ENCODE assay signal across 9 cellular contexts in genomic region chr20:41171736-41172295, GRCh38. TPM values are rescaled to one million over a fixed set of nuclear protein-coding genes. Genes with fewer than 3 reads are reported as not detected.
A peak's percentile ranks its signal among the peaks of the same experiment; 100 is the strongest.
DNase-seq lines count a peak whose midpoint lies in the region; ATAC-seq and TF ChIP-seq lines count a peak whose summit lies in the region.
"Had no signal": no experiment of that assay in that cellular context is flagged by ENCODE, and none has a peak within 500 bp of the region (broad histone marks: within the 10 kb centered on the region; RNA-seq: fewer than 3 reads in every experiment).

No MANE protein-coding gene starts in this region.

- no peak overlapping the region for H3K4me3 Mint-ChIP-seq in MCF 10A (ENCODE audit: unreplicated experiment)
- no peak overlapping the region for H3K4me3 Mint-ChIP-seq in central memory CD8-positive, alpha-beta T cell
- H3K4me3 Mint-ChIP-seq in naive thymus-derived CD8-positive, alpha-beta T cell, result peak overlapping the region in 3 of 10 donors; percentile 18 to 22 (median 19)
- H3K4me3 Mint-ChIP-seq: immature natural killer cell had no signal

- no peak for ATAC-seq in central memory CD8-positive, alpha-beta T cell (replicated peaks; ENCODE audit: extremely low read depth, poor library complexity, severe bottlenecking)
- ATAC-seq in naive thymus-derived CD8-positive, alpha-beta T cell, result no peak
- ATAC-seq in upper lobe of left lung (ENCODE audit: low FRiP score in 2 of 2), result no peak
- ATAC-seq in HG03521 (IDR thresholded peaks at IDR 0.05; ENCODE audit: unreplicated experiment), result no peak

- BruUV-seq in MCF 10A (replicated peaks; lab: Mats Ljungman, UMichigan) (no TSS peak), mammary epithelial cell (replicated peaks; lab: Mats Ljungman, UMichigan) (no TSS peak)

- dilution Hi-C loops in mammary epithelial cell (cut with HindIII; ENCODE audit: low sequenced_read_pairs), result no loop called here

- H3K9ac ChIP-seq in mammary epithelial cell (ENCODE audit: insufficient read depth, low read length), result no peak overlapping the region

- no peak for TF ChIP-seq POLR2A in upper lobe of left lung (IDR thresholded peaks at IDR 0.05)

- H3K79me2 ChIP-seq in mammary epithelial cell (ENCODE audit: insufficient read depth, low read length), result peaks cover 6% of the 10 kb centered on the region

- H3K9me3 ChIP-seq in mammary epithelial cell (replicated peaks; ENCODE audit: insufficient read depth, low read length) (no peaks in the 10 kb centered on the region), upper lobe of left lung (no peaks in the 10 kb centered on the region)

- no peak for TF ChIP-seq CTCF in MCF 10A (IDR thresholded peaks at IDR 0.05; ENCODE audit: unreplicated experiment)
- TF ChIP-seq CTCF in mammary epithelial cell (conservative IDR thresholded peaks at IDR 0.05 in 1 of 2, IDR thresholded peaks at IDR 0.05 in 1 of 2; ENCODE audit: extremely low read depth in 1 of 2, insufficient read depth in 1 of 2, low read depth in 1 of 2, low read length in 2 of 2), result no peak
- TF ChIP-seq CTCF in upper lobe of left lung (IDR thresholded peaks at IDR 0.05), result no peak

- in situ Hi-C loops in mammary epithelial cell (cut with MboI; ENCODE audit: low sequenced_read_pairs in 2 of 2), result loop anchor here (5.0 to 10.0 kb wide), 2 partner anchors 53 to 160 kb away; no protein-coding TSS in a partner anchor

- WGBS in mammary epithelial cell (ENCODE audit: low coverage, missing lambda C conversion rate), result 9% methylated on average over 3 of the region's 3 CpGs
- WGBS in upper lobe of left lung, 2 donors, result 40 to 83% methylated on average over 1 to 3 of the region's 3 CpGs

- H3K36me3 ChIP-seq in mammary epithelial cell (ENCODE audit: insufficient read depth, low read length) (peaks cover 20% of the 10 kb centered on the region), upper lobe of left lung (peaks cover 19 to 96% (median 75%) of the 10 kb centered on the region in 4 donors)

- intact Hi-C loops in MCF 10A (cut with micrococcal nuclease), result loop anchor here (5.0 kb wide), 1 partner anchor 240 kb away; no protein-coding TSS in a partner anchor
- intact Hi-C loops in mammary epithelial cell (cut with micrococcal nuclease), result loop anchor here (2.0 to 10.0 kb wide), 3 partner anchors 37 to 563 kb away; no protein-coding TSS in a partner anchor

- H3K4me1 Mint-ChIP-seq in MCF 10A (ENCODE audit: insufficient read depth, unreplicated experiment), result peaks cover 15% of the 10 kb centered on the region
- H3K4me1 Mint-ChIP-seq in central memory CD8-positive, alpha-beta T cell, result peaks cover 26% of the 10 kb centered on the region
- peaks cover 38 to 65% (median 51%) of the 10 kb centered on the region in 4 donors for H3K4me1 Mint-ChIP-seq in naive thymus-derived CD8-positive, alpha-beta T cell

- no peaks in the 10 kb centered on the region for H3K27me3 ChIP-seq in mammary epithelial cell (ENCODE audit: insufficient read depth, low read length)
- no peaks in the 10 kb centered on the region for H3K27me3 ChIP-seq in upper lobe of left lung

- CTCF ChIA-PET in MCF 10A (lab: Yijun Ruan, JAX), result interaction anchor here (0.6 to 16.9 kb wide), 39 partner anchors 7 to 531 kb away, joined by 3 to 314 read pairs (median 10); partner anchors contain the start of gene LPIN3
- CTCF ChIA-PET in mammary epithelial cell (lab: Charles Lee; ENCODE audit: low non-redundant PET), result no interaction called here

- H3K4me3 ChIP-seq in mammary epithelial cell (replicated peaks in 1 of 3; ENCODE audit: insufficient read depth in 1 of 3, low read depth in 2 of 3, low read length in 3 of 3), result no peak overlapping the region
- no peak overlapping the region for H3K4me3 ChIP-seq in upper lobe of left lung

- TF ChIP-seq EP300 in upper lobe of left lung (IDR thresholded peaks at IDR 0.05), result no peak

- H4K20me1 ChIP-seq in mammary epithelial cell (ENCODE audit: insufficient read depth, low read length), result no peaks in the 10 kb centered on the region

- H3K27ac ChIP-seq in mammary epithelial cell (ENCODE audit: insufficient read depth, low read depth, low read length) (no peak overlapping the region), upper lobe of left lung (peak overlapping the region; percentile 57 to 83 (median 60))

- H3K36me3 Mint-ChIP-seq in MCF 10A (ENCODE audit: insufficient read depth, unreplicated experiment), result peaks cover 55% of the 10 kb centered on the region
- H3K36me3 Mint-ChIP-seq in central memory CD8-positive, alpha-beta T cell (ENCODE audit: insufficient read depth), result peaks cover 54% of the 10 kb centered on the region
- peaks cover 0 to 96% (median 12%) of the 10 kb centered on the region in 3 donors for H3K36me3 Mint-ChIP-seq in naive thymus-derived CD8-positive, alpha-beta T cell

- peaks cover 60% of the 10 kb centered on the region for H3K4me1 ChIP-seq in mammary epithelial cell (ENCODE audit: insufficient read depth, low read length)
- H3K4me1 ChIP-seq in upper lobe of left lung, result peaks cover 14 to 23% (median 18%) of the 10 kb centered on the region in 4 donors

- no peak overlapping the region for H2AFZ ChIP-seq in mammary epithelial cell (ENCODE audit: low read depth, low read length)

- DNase-seq in MCF 10A (ENCODE audit: unreplicated experiment) (no peak), mammary epithelial cell (no peak), upper lobe of left lung (peak in 1 of 2 donors; percentile 3), hippocampal formation (lab: John Stamatoyannopoulos, UW) (no peak), T1000 (lab: John Stamatoyannopoulos, UW) (no peak)
- no peak for DNase-seq in central memory CD8-positive, alpha-beta T cell (ENCODE audit: low spot score in 2 of 2)
- DNase-seq in naive thymus-derived CD8-positive, alpha-beta T cell, result peak in 1 of 10 donors; percentile 13
- DNase-seq: immature natural killer cell had no signal

- no peak overlapping the region for H3K4me2 ChIP-seq in mammary epithelial cell (ENCODE audit: insufficient read depth, low read depth, low read length)

- no peaks in the 10 kb centered on the region for H3K27me3 Mint-ChIP-seq in MCF 10A (ENCODE audit: insufficient read depth, unreplicated experiment)
- no peaks in the 10 kb centered on the region for H3K27me3 Mint-ChIP-seq in central memory CD8-positive, alpha-beta T cell
- peaks cover 0 to 2% (median 0%) of the 10 kb centered on the region in 5 donors for H3K27me3 Mint-ChIP-seq in naive thymus-derived CD8-positive, alpha-beta T cell

- H3K9me3 Mint-ChIP-seq in MCF 10A (ENCODE audit: unreplicated experiment), result no peaks in the 10 kb centered on the region
- H3K9me3 Mint-ChIP-seq in central memory CD8-positive, alpha-beta T cell, result no peaks in the 10 kb centered on the region
- no peaks in the 10 kb centered on the region for H3K9me3 Mint-ChIP-seq in naive thymus-derived CD8-positive, alpha-beta T cell
- H3K9me3 Mint-ChIP-seq: immature natural killer cell had no signal

- POLR2A ChIA-PET in MCF 10A (lab: Yijun Ruan, JAX), result interaction anchor here (0.6 to 2.4 kb wide), 8 partner anchors 10 to 244 kb away, joined by 3 to 14 read pairs (median 4); partner anchors contain the start of gene LPIN3
- POLR2A ChIA-PET in naive thymus-derived CD8-positive, alpha-beta T cell (lab: Charles Lee), result interaction anchor here (0.5 to 7.5 kb wide), 3 partner anchors 15 to 187 kb away, joined by 3 to 83 read pairs (median 59); partner anchors contain the start of gene PLCG1

- H3K27ac Mint-ChIP-seq in MCF 10A (ENCODE audit: low read depth, unreplicated experiment), result peak overlapping the region; percentile 21
- H3K27ac Mint-ChIP-seq in central memory CD8-positive, alpha-beta T cell (ENCODE audit: low read depth), result peak overlapping the region; percentile 45
- peak overlapping the region; percentile 80 to 96 (median 90) for H3K27ac Mint-ChIP-seq in naive thymus-derived CD8-positive, alpha-beta T cell
- H3K27ac Mint-ChIP-seq: immature natural killer cell had no signal

RNA-seq across cellular contexts. Expression of gene PLCG1, which starts 34.5 kb away (rescaled TPM):
- total RNA-seq in MCF 10A (2022), result 33.2 and 48.1 TPM in 2 replicates
- 10 to 100 TPM; 74.3 to 75.8 TPM for total RNA-seq in mammary epithelial cell
- polyA plus RNA-seq in mammary epithelial cell, result 34.9 TPM
- polyA minus RNA-seq in mammary epithelial cell, result 170 TPM
- total RNA-seq in naive thymus-derived CD8-positive, alpha-beta T cell, result 100 to 1,000 TPM; 384 to 393 TPM
- polyA plus RNA-seq in naive thymus-derived CD8-positive, alpha-beta T cell, result 10 to 100 TPM; 37.4 to 92.5 (median 53.2) TPM
- total RNA-seq in upper lobe of left lung, result 100 to 1,000 TPM in 3 of 6 donors, 10 to 100 TPM in 3; 69.8 to 383 (median 99.5) TPM

Comparison
In these comparisons a context has a peak if more than half of its experiments do, and no peak if none do; other contexts are left out.
1. H3K27ac Mint-ChIP-seq: peak in every context shown above with its lines; median percentile 90 in naive thymus-derived CD8-positive, alpha-beta T cell; 45 in central memory CD8-positive, alpha-beta T cell; 21 in MCF 10A.